Comparison of ENCODE assay signal across 17 cellular contexts in the genomic region with DNA sequence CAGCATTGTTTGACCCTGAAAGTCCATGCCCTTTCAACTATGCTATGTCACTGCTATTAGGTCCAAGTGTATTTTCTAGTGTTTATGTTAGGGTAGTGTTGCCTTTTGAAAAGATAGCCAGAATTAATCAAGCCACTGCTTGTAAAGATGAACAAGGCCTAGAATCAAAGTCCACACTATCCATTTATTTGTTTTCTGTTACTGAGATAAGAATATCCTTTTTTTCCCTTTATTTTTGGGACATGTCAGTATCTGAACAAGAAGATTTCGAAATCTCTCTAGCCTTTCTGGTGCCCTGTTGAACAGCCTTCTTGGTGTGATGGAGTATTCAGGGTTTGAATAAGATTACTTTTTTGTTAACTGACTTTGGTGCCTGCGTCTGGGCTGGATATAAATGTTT. TPM values are rescaled to one million over a fixed set of nuclear protein-coding genes. Genes with fewer than 3 reads are reported as not detected.
DNase-seq lines count a peak whose midpoint lies in the region; ATAC-seq and TF ChIP-seq lines count a peak whose summit lies in the region.
"Had no signal": no experiment of that assay in that cellular context is flagged by ENCODE, and none has a peak within 500 bp of the region (broad histone marks: within the 10 kb centered on the region; RNA-seq: fewer than 3 reads in every experiment).

No MANE protein-coding gene starts in this region.

- peak overlapping the region in 4 of 7 donors; percentile 55 to 84 (median 63) for H3K27ac Mint-ChIP-seq in CD4-positive, alpha-beta memory T cell
- H3K27ac Mint-ChIP-seq in CD14-positive monocyte: peak overlapping the region in 1 of 7 donors; percentile 22
- H3K27ac Mint-ChIP-seq: HFFc6 had no signal

- whole genome bisulfite sequencing in right lobe of liver (ENCODE audit: insufficient coverage, low coverage, low lambda C conversion rate, missing lambda C conversion rate): 41% methylated on average over 2 of the region's 2 CpGs

- DNase-seq in CD4-positive, alpha-beta memory T cell: no peak
- DNase-seq in HCT116 (ENCODE audit: low read depth, low spot score) (no peak), adipocyte (ENCODE audit: low read depth) (no peak), right lobe of liver (no peak), LoVo (ENCODE audit: low spot score) (no peak), CD14-positive monocyte (ENCODE audit: low spot score) (no peak)
- no peak for DNase-seq in activated CD4-positive, alpha-beta T cell treated with anti-CD3 and anti-CD28 coated beads for 48 hours
- DNase-seq: DMS79 treated with DMSO at 0.1 percent for 48 hours, HFFc6, NCI-H1436, NCI-H2029, NCI-H2171, NCI-H526 had no signal

- H3K27me3 Mint-ChIP-seq in CD4-positive, alpha-beta memory T cell: no peaks in the 10 kb centered on the region
- H3K27me3 Mint-ChIP-seq in CD14-positive monocyte (ENCODE audit: low read depth in 3 of 3): no peaks in the 10 kb centered on the region

- no peaks in the 10 kb centered on the region for H3K9me2 ChIP-seq in HCT116 (ENCODE audit: insufficient read depth)

- H2AFZ ChIP-seq in HCT116 (ENCODE audit: low read depth, low read length, poor library complexity, severe bottlenecking): no peak overlapping the region

- POLR2A ChIA-PET in CD4-positive, alpha-beta memory T cell (lab: Charles Lee; ENCODE audit: partially characterized antibody): no interaction called here
- POLR2A ChIA-PET in HCT116 (lab: Charles Lee): no interaction called here

- no peak for TF ChIP-seq RAD21 in HCT116 (IDR thresholded peaks at IDR 0.05; ENCODE audit: low read depth)

- H3K9ac ChIP-seq in HCT116 (ENCODE audit: low read length): no peak overlapping the region
- peak overlapping the region; percentile 11 for H3K9ac ChIP-seq in adipocyte (ENCODE audit: low read length)
- H3K9ac ChIP-seq: BLaER1 treated with 17β-estradiol and CSF1 and Interleukin-3, amounts not matched to agents 10 nM and 100 nM; KMS-11 had no signal

- H3K4me2 ChIP-seq in HCT116 (ENCODE audit: low read length): no peak overlapping the region
- H3K4me2 ChIP-seq: BLaER1 treated with 17β-estradiol and CSF1 and Interleukin-3, amounts not matched to agents 10 nM and 100 nM; KMS-11 had no signal

- H3K27me3 ChIP-seq in CD4-positive, alpha-beta memory T cell (ENCODE audit: insufficient read depth, low read length): no peaks in the 10 kb centered on the region
- no peaks in the 10 kb centered on the region for H3K27me3 ChIP-seq in HCT116 (ENCODE audit: insufficient read depth, low read length)
- no peaks in the 10 kb centered on the region for H3K27me3 ChIP-seq in adipocyte (replicated peaks; ENCODE audit: control insufficient read depth, insufficient read depth, low read length)
- no peaks in the 10 kb centered on the region for H3K27me3 ChIP-seq in right lobe of liver
- H3K27me3 ChIP-seq: BLaER1 treated with 17β-estradiol and CSF1 and Interleukin-3, amounts not matched to agents 10 nM and 100 nM had no signal

- RAD21 ChIA-PET in HCT116 (lab: Charles Lee; ENCODE audit: low non-redundant PET in 1 of 2, low total read pairs in 2 of 2, uncharacterized antibody in 2 of 2, unreplicated experiment in 2 of 2): no interaction called here

- H3K36me3 Mint-ChIP-seq in CD4-positive, alpha-beta memory T cell: peaks cover 56 to 79% of the 10 kb centered on the region in 2 donors
- H3K36me3 Mint-ChIP-seq in CD14-positive monocyte: peaks cover 83 to 99% of the 10 kb centered on the region in 2 donors

- H4K20me1 ChIP-seq in HCT116 (ENCODE audit: insufficient read depth): peaks cover 13% of the 10 kb centered on the region; the same call in 1 of the 2 replicates

- TF ChIP-seq POLR2A in HCT116 (IDR thresholded peaks at IDR 0.05; ENCODE audit: borderline replicate concordance, extremely low read depth, insufficient read depth, insufficient read length) (no peak), right lobe of liver (IDR thresholded peaks at IDR 0.05) (no peak)

- H3K4me3 ChIP-seq in CD4-positive, alpha-beta memory T cell (ENCODE audit: low read length in 2 of 2): no peak overlapping the region
- no peak overlapping the region for H3K4me3 ChIP-seq in HCT116 (replicated peaks in 1 of 2; ENCODE audit: low read depth in 1 of 2, low read length in 2 of 2)
- no peak overlapping the region for H3K4me3 ChIP-seq in adipocyte (ENCODE audit: low read length)
- H3K4me3 ChIP-seq in right lobe of liver: peak overlapping the region in 1 of 3 donors; percentile 30
- H3K4me3 ChIP-seq: BLaER1 treated with 17β-estradiol and CSF1 and Interleukin-3, amounts not matched to agents 10 nM and 100 nM had no signal

- H3K4me3 Mint-ChIP-seq in CD4-positive, alpha-beta memory T cell: no peak overlapping the region
- H3K4me3 Mint-ChIP-seq in CD14-positive monocyte: no peak overlapping the region
- H3K4me3 Mint-ChIP-seq: HFFc6 had no signal

- BruUV-seq in HCT116 (replicated peaks; lab: Mats Ljungman, UMichigan): TSS peak; percentile 2

- ATAC-seq in HCT116 (no peak), right lobe of liver (peak; percentile 87 to 94 (median 92))

- peaks cover 23 to 26% (median 25%) of the 10 kb centered on the region in 4 donors for H3K4me1 Mint-ChIP-seq in CD4-positive, alpha-beta memory T cell
- no peaks in the 10 kb centered on the region for H3K4me1 Mint-ChIP-seq in CD14-positive monocyte

- no peaks in the 10 kb centered on the region for H3K9me3 ChIP-seq in CD4-positive, alpha-beta memory T cell (ENCODE audit: control insufficient read depth in 1 of 2, low read length in 2 of 2)
- H3K9me3 ChIP-seq in HCT116 (ENCODE audit: control insufficient read depth in 1 of 2, insufficient read depth in 1 of 2, low read depth in 1 of 2, low read length in 2 of 2) (no peaks in the 10 kb centered on the region), adipocyte (ENCODE audit: control insufficient read depth, low read length) (no peaks in the 10 kb centered on the region), right lobe of liver (no peaks in the 10 kb centered on the region)
- H3K9me3 ChIP-seq: BLaER1 treated with 17β-estradiol and CSF1 and Interleukin-3, amounts not matched to agents 10 nM and 100 nM had no signal

- no peak overlapping the region for H3K27ac ChIP-seq in CD4-positive, alpha-beta memory T cell (ENCODE audit: low read depth, low read length)
- H3K27ac ChIP-seq in HCT116 (ENCODE audit: low read depth, low read length) (no peak overlapping the region), right lobe of liver (peak overlapping the region in 2 of 3 donors; percentile 75 to 89)
- H3K27ac ChIP-seq: BLaER1 treated with 17β-estradiol and CSF1 and Interleukin-3, amounts not matched to agents 10 nM and 100 nM; KMS-11 had no signal

- peaks cover 66% of the 10 kb centered on the region for H3K36me3 ChIP-seq in CD4-positive, alpha-beta memory T cell (ENCODE audit: insufficient read depth, low read length)
- peaks cover 55 to 70% of the 10 kb centered on the region in 2 experiments for H3K36me3 ChIP-seq in HCT116 (ENCODE audit: control insufficient read depth in 1 of 2, insufficient read depth in 2 of 2, low read length in 2 of 2)
- peaks cover 94% of the 10 kb centered on the region for H3K36me3 ChIP-seq in adipocyte (ENCODE audit: control insufficient read depth, insufficient read depth, low read length, severe bottlenecking)
- peaks cover 5 to 63% (median 25%) of the 10 kb centered on the region in 4 donors for H3K36me3 ChIP-seq in right lobe of liver

- intact Hi-C loops in CD4-positive, alpha-beta memory T cell (cut with micrococcal nuclease): no loop called here
- intact Hi-C loops in HCT116 (cut with micrococcal nuclease): no loop called here
- intact Hi-C loops in right lobe of liver (cut with DNase I): no loop called here
- intact Hi-C loops in CD14-positive monocyte (cut with micrococcal nuclease): no loop called here

- no peaks in the 10 kb centered on the region for H3K9me3 Mint-ChIP-seq in CD4-positive, alpha-beta memory T cell
- no peaks in the 10 kb centered on the region for H3K9me3 Mint-ChIP-seq in CD14-positive monocyte
- H3K9me3 Mint-ChIP-seq: HFFc6 had no signal

- TF ChIP-seq CTCF in HCT116 (IDR thresholded peaks at IDR 0.05 in 2 of 3, conservative IDR thresholded peaks at IDR 0.05 in 1 of 3; ENCODE audit: borderline replicate concordance in 1 of 3, insufficient read depth in 1 of 3, low read depth in 2 of 3, low read length in 2 of 3): no peak
- TF ChIP-seq CTCF in right lobe of liver (IDR thresholded peaks at IDR 0.05): no peak
- TF ChIP-seq CTCF in CD14-positive monocyte (IDR thresholded peaks at IDR 0.05): no peak

- CTCF ChIA-PET in CD4-positive, alpha-beta memory T cell (lab: Charles Lee; ENCODE audit: partially characterized antibody): interaction anchor here (1.2 kb wide), 1 partner anchor 106 kb away, joined by 3 read pairs; no protein-coding TSS in a partner anchor
- CTCF ChIA-PET in HCT116 (lab: Charles Lee): no interaction called here

- H3K4me1 ChIP-seq in CD4-positive, alpha-beta memory T cell (ENCODE audit: insufficient read depth, low read length): peaks cover 18% of the 10 kb centered on the region
- no peaks in the 10 kb centered on the region for H3K4me1 ChIP-seq in HCT116 (ENCODE audit: control insufficient read depth in 1 of 2, insufficient read depth in 2 of 2, low read length in 2 of 2)
- H3K4me1 ChIP-seq in adipocyte (ENCODE audit: control insufficient read depth, insufficient read depth, low read length): peaks cover 13% of the 10 kb centered on the region
- H3K4me1 ChIP-seq in right lobe of liver: peaks cover 0 to 49% (median 20%) of the 10 kb centered on the region in 4 donors
- H3K4me1 ChIP-seq: BLaER1 treated with 17β-estradiol and CSF1 and Interleukin-3, amounts not matched to agents 10 nM and 100 nM had no signal

- peaks cover 94% of the 10 kb centered on the region for H3K79me2 ChIP-seq in HCT116 (ENCODE audit: insufficient read depth, low read length)

RNA-seq across cellular contexts. Expression of a gene that starts 16.7 kb away (rescaled TPM):
- total RNA-seq in CD4-positive, alpha-beta memory T cell: 100 to 1,000 TPM; 180 to 189 TPM
- 10 to 100 TPM; 33.5 to 74.5 TPM for polyA plus RNA-seq in CD4-positive, alpha-beta memory T cell
- total RNA-seq in HCT116 (2021; ENCODE audit: unreplicated experiment) (189 TPM), right lobe of liver (10 to 100 TPM; 26.8 to 57.2 (median 40.4) TPM)
- 105 and 106 TPM in 2 replicates for polyA plus RNA-seq in HCT116 (2012)
- polyA plus RNA-seq in CD14-positive monocyte: 10 to 100 TPM; 40.1 to 46.8 TPM

RNA-seq across cellular contexts. Expression of a gene that starts 31.3 kb away (rescaled TPM):
- total RNA-seq in CD4-positive, alpha-beta memory T cell: not detected
- not detected for polyA plus RNA-seq in CD4-positive, alpha-beta memory T cell
- not detected for total RNA-seq in HCT116 (2021; ENCODE audit: unreplicated experiment)
- not detected in 2 replicates for polyA plus RNA-seq in HCT116 (2012)
- total RNA-seq in right lobe of liver: not detected
- not detected for polyA plus RNA-seq in CD14-positive monocyte
- total RNA-seq: H1, HFFc6, M059J had no signal
- polyA plus RNA-seq: H1 had no signal

RNA-seq across cellular contexts. Expression of a gene that starts 35.0 kb away (rescaled TPM):
- 100 to 1,000 TPM; 110 to 121 TPM for total RNA-seq in CD4-positive, alpha-beta memory T cell
- 100 to 1,000 TPM; 167 to 259 TPM for polyA plus RNA-seq in CD4-positive, alpha-beta memory T cell
- total RNA-seq in HCT116 (2021; ENCODE audit: unreplicated experiment): 93.6 TPM
- polyA plus RNA-seq in HCT116 (2012): 109 and 165 TPM in 2 replicates
- total RNA-seq in right lobe of liver: 10 to 100 TPM; 40.2 to 82.0 (median 44.9) TPM
- polyA plus RNA-seq in CD14-positive monocyte: 10 to 100 TPM; 91.7 to 94.9 TPM

RNA-seq across cellular contexts. Expression of a gene that starts 45.5 kb away (rescaled TPM):
- total RNA-seq in CD4-positive, alpha-beta memory T cell: 100 to 1,000 TPM; 311 to 312 TPM
- polyA plus RNA-seq in CD4-positive, alpha-beta memory T cell: 1,000 to 10,000 TPM in 1 of 2 donors, 100 to 1,000 TPM in 1; 860 to 1,209 TPM
- 457 TPM for total RNA-seq in HCT116 (2021; ENCODE audit: unreplicated experiment)
- 283 and 300 TPM in 2 replicates for polyA plus RNA-seq in HCT116 (2012)
- total RNA-seq in right lobe of liver: 100 to 1,000 TPM in 3 of 6 experiments, 10 to 100 TPM in 3; 76.3 to 189 (median 120) TPM
- polyA plus RNA-seq in CD14-positive monocyte: 1,000 to 10,000 TPM; 1,153 to 1,159 TPM

Comparison
In these comparisons a context has a peak if more than half of its experiments do, and no peak if none do; other contexts are left out.
1. H3K27ac ChIP-seq: peak in right lobe of liver (2 of 3); none in CD4-positive, alpha-beta memory T cell (single experiment) and HCT116 (single experiment).